ENCODE assay signal across 1 cellular context in genomic region chr7:148940702-148941597, GRCh38.
TF ChIP-seq lines count a peak whose summit lies in the region.

No MANE protein-coding gene starts in this region.

TF ChIP-seq in K562, 482 proteins besides CTCF, POLR2A, EP300 and RAD21 (continued from another document and continues in another):
- no peak for TF ChIP-seq ZNF655 (CRISPR knock-in tag; IDR thresholded peaks at IDR 0.05)
- no peak for TF ChIP-seq ZNF133 (CRISPR knock-in tag; IDR thresholded peaks at IDR 0.05)
- TF ChIP-seq RBM14 (IDR thresholded peaks at IDR 0.05; ENCODE audit: borderline replicate concordance, insufficient read depth, low read depth, low read length) = 0 out of 2 replicates have a peak, but pooled peaks have one; percentile 60
- TF ChIP-seq ZNF644 (tag; IDR thresholded peaks at IDR 0.05; ENCODE audit: low read depth) = peak; percentile 4; the same call in 1 of the 2 replicates
- no peak for TF ChIP-seq EWSR1 (IDR thresholded peaks at IDR 0.05; ENCODE audit: borderline replicate concordance, low read depth, partially characterized antibody)
- no peak for TF ChIP-seq ZNF124 (CRISPR knock-in tag; IDR thresholded peaks at IDR 0.05)
- TF ChIP-seq KAT2B (IDR thresholded peaks at IDR 0.05; ENCODE audit: low read depth, low read length) = no peak
- no peak for TF ChIP-seq GATAD2B (IDR thresholded peaks at IDR 0.05; ENCODE audit: borderline replicate concordance)
- peak; percentile 96 for TF ChIP-seq USF1 (CRISPR knock-in tag; IDR thresholded peaks at IDR 0.05)
- no peak for TF ChIP-seq BCL6 (CRISPR knock-in tag; IDR thresholded peaks at IDR 0.05)
- no peak for TF ChIP-seq RBM17 (IDR thresholded peaks at IDR 0.05; ENCODE audit: borderline replicate concordance, low read depth, low read length)
- TF ChIP-seq DPF2 (IDR thresholded peaks at IDR 0.05) = peak; percentile 70
- no peak; the same call in 1 of the 2 replicates for TF ChIP-seq DEAF1 (CRISPR knock-in tag; IDR thresholded peaks at IDR 0.05)
- no peak for TF ChIP-seq PPARD (CRISPR knock-in tag; IDR thresholded peaks at IDR 0.05)
- no peak for TF ChIP-seq RBM15 (IDR thresholded peaks at IDR 0.05; ENCODE audit: insufficient read depth, low read length)
- peak; percentile 83 for TF ChIP-seq GATAD2A (IDR thresholded peaks at IDR 0.05)
- TF ChIP-seq NUFIP1 (IDR thresholded peaks at IDR 0.05; ENCODE audit: partially characterized antibody) = peak; percentile 75
- TF ChIP-seq ZBTB11 (CRISPR knock-in tag; IDR thresholded peaks at IDR 0.05) = peak in 1 of 3 experiments; percentile 68; a peak in 2 of 6 replicates
- peak; percentile 100 for TF ChIP-seq MYC (IDR thresholded peaks at IDR 0.05; ENCODE audit: low read depth, low read length)
- peak; percentile 96 for TF ChIP-seq MYC (CRISPR knock-in tag; IDR thresholded peaks at IDR 0.05; ENCODE audit: borderline replicate concordance, low read depth)
- no peak for TF ChIP-seq CREB5 (CRISPR knock-in tag; IDR thresholded peaks at IDR 0.05)
- TF ChIP-seq STAT5A (IDR thresholded peaks at IDR 0.05; ENCODE audit: borderline replicate concordance, low read length) = 0 out of 2 replicates have a peak, but pooled peaks have one; percentile 45
- TF ChIP-seq ZNF583 (CRISPR knock-in tag; IDR thresholded peaks at IDR 0.05) = no peak
- no peak for TF ChIP-seq TGIF2 (CRISPR knock-in tag; IDR thresholded peaks at IDR 0.05)
- peak; percentile 87 for TF ChIP-seq ZFX (CRISPR knock-in tag; IDR thresholded peaks at IDR 0.05)
- no peak for TF ChIP-seq HDGF (IDR thresholded peaks at IDR 0.05)
- no peak for TF ChIP-seq MYNN (IDR thresholded peaks at IDR 0.05)
- no peak for TF ChIP-seq MYNN (CRISPR knock-in tag; IDR thresholded peaks at IDR 0.05)
- TF ChIP-seq CUX1 (CRISPR knock-in tag; IDR thresholded peaks at IDR 0.05) = no peak; the same call in 1 of the 2 replicates
- no peak for TF ChIP-seq ZFPM2 (CRISPR knock-in tag; IDR thresholded peaks at IDR 0.05)
- peak; percentile 82 for TF ChIP-seq ETV5 (CRISPR knock-in tag; IDR thresholded peaks at IDR 0.05; ENCODE audit: low read depth)
- TF ChIP-seq NEUROD1 (IDR thresholded peaks at IDR 0.05; ENCODE audit: borderline replicate concordance, low read depth, low read length, partially characterized antibody) = peak; percentile 75
- no peak for TF ChIP-seq THRA (IDR thresholded peaks at IDR 0.05)
- TF ChIP-seq ELF1 (tag; IDR thresholded peaks at IDR 0.05) = no peak
- peak; percentile 76 for TF ChIP-seq ZNF431 (CRISPR knock-in tag; IDR thresholded peaks at IDR 0.05)
- no peak for TF ChIP-seq ZNF277 (CRISPR knock-in tag; IDR thresholded peaks at IDR 0.05; ENCODE audit: borderline replicate concordance)
- peak in 1 of 2 experiments; percentile 72; a peak in 1 of 4 replicates for TF ChIP-seq BCLAF1 (IDR thresholded peaks at IDR 0.05; ENCODE audit: borderline replicate concordance in 1 of 2, control insufficient read depth in 1 of 2, low read depth in 2 of 2, low read length in 1 of 2)
